1 cellular context compared by ENCODE assay signal in genomic region chrX:86148594-86148993, GRCh38.
TF ChIP-seq lines count a peak whose summit lies in the region.

No MANE protein-coding gene starts in this region.

TF ChIP-seq in SK-N-SH, 30 proteins besides CTCF, POLR2A, EP300 and RAD21 (continued from another document):
- no peak for TF ChIP-seq IRF3 (IDR thresholded peaks at IDR 0.05; ENCODE audit: low read depth, low read length)
- no peak for TF ChIP-seq MEF2A (IDR thresholded peaks at IDR 0.05; ENCODE audit: borderline replicate concordance, low read depth)
- TF ChIP-seq CHD2 (IDR thresholded peaks at IDR 0.05; ENCODE audit: low read length, partially characterized antibody), result no peak
- TF ChIP-seq JUND (IDR thresholded peaks at IDR 0.05), result no peak
- TF ChIP-seq USF2 (IDR thresholded peaks at IDR 0.05; ENCODE audit: borderline replicate concordance, low read depth, low read length), result no peak
- TF ChIP-seq TAF1 (IDR thresholded peaks at IDR 0.05; ENCODE audit: borderline replicate concordance, low read depth, low read length), result no peak
- no peak for TF ChIP-seq GABPA (IDR thresholded peaks at IDR 0.05; ENCODE audit: low read depth)
- no peak for TF ChIP-seq NRF1 (IDR thresholded peaks at IDR 0.05; ENCODE audit: low read depth, low read length)
- TF ChIP-seq MAX (IDR thresholded peaks at IDR 0.05; ENCODE audit: low read depth), result no peak
- no peak for TF ChIP-seq EZH2phosphoT487 (IDR thresholded peaks at IDR 0.05; ENCODE audit: borderline replicate concordance, low read depth)
- no peak for TF ChIP-seq NFIC (IDR thresholded peaks at IDR 0.05; ENCODE audit: borderline replicate concordance)
- no peak for TF ChIP-seq ELF1 (IDR thresholded peaks at IDR 0.05)
- no peak for TF ChIP-seq GATA2 (CRISPR knock-in tag; IDR thresholded peaks at IDR 0.05)
- TF ChIP-seq RFX5 (IDR thresholded peaks at IDR 0.05; ENCODE audit: low read length), result no peak
- no peak for TF ChIP-seq SIN3A (IDR thresholded peaks at IDR 0.05; ENCODE audit: borderline replicate concordance, low read depth, low read length)
- TF ChIP-seq FOXM1 (IDR thresholded peaks at IDR 0.05; ENCODE audit: low read depth), result no peak
- TF ChIP-seq REST (IDR thresholded peaks at IDR 0.05; ENCODE audit: low read depth, low read length), result no peak
- TF ChIP-seq TEAD4 (IDR thresholded peaks at IDR 0.05; ENCODE audit: borderline replicate concordance, insufficient read depth), result no peak
